Comparison of ENCODE assay signal across 10 cellular contexts in the genomic region with DNA sequence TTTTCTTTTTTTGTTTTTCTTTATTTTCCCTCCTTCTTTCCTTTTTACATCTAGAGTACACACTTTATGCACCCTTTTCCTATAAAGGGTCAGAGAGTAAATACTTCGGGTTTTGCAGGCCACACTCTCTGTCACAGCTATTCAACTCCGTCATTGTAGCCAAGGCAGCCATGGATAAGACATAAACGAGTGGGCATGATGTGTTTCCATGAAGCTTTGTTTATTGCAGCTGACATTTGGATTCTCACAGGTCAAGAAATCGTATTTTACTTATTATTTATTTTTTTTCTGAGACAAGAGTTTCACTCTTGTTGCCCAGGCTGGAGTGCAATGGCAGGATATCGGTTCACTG. TPM values are rescaled to one million over a fixed set of nuclear protein-coding genes. Genes with fewer than 3 reads are reported as not detected.
A peak's percentile ranks its signal among the peaks of the same experiment; 100 is the strongest.
DNase-seq lines count a peak whose midpoint lies in the region; ATAC-seq lines count a peak whose summit lies in the region.
"Had no signal": no experiment of that assay in that cellular context is flagged by ENCODE, and none has a peak within 500 bp of the region (broad histone marks: within the 10 kb centered on the region; RNA-seq: fewer than 3 reads in every experiment).

No MANE protein-coding gene starts in this region.

- H3K27ac ChIP-seq in subcutaneous abdominal adipose tissue (ENCODE audit: low read depth, low read length): no peak overlapping the region

- no peaks in the 10 kb centered on the region for H3K36me3 ChIP-seq in subcutaneous abdominal adipose tissue (ENCODE audit: control insufficient read depth in 5 of 5, insufficient read depth in 5 of 5, low read length in 5 of 5)

- no peak overlapping the region for H3K27ac Mint-ChIP-seq in T-helper 17 cell

- no peaks in the 10 kb centered on the region for H3K9me3 ChIP-seq in T-helper 17 cell (ENCODE audit: control insufficient read depth, low read length, poor library complexity, severe bottlenecking)
- H3K9me3 ChIP-seq in subcutaneous abdominal adipose tissue (ENCODE audit: control insufficient read depth in 5 of 5, low read length in 5 of 5): no peaks in the 10 kb centered on the region

- H3K4me1 ChIP-seq in subcutaneous abdominal adipose tissue (ENCODE audit: control insufficient read depth in 5 of 5, insufficient read depth in 5 of 5, low read length in 5 of 5): peaks cover 0 to 11% (median 10%) of the 10 kb centered on the region in 5 donors

- H3K9me3 Mint-ChIP-seq in activated T-cell treated with anti-CD3 and anti-CD28 coated beads, Interleukin-2, amount 50 U/mL, for 4 hours: peaks cover 5% of the 10 kb centered on the region

- no peaks in the 10 kb centered on the region for H3K27me3 ChIP-seq in subcutaneous abdominal adipose tissue (ENCODE audit: control insufficient read depth in 5 of 5, insufficient read depth in 4 of 5, low read length in 5 of 5)

- H3K4me1 Mint-ChIP-seq in activated T-cell treated with anti-CD3 and anti-CD28 coated beads, Interleukin-2, amount 50 U/mL, for 4 hours (ENCODE audit: low read depth): peaks cover 3% of the 10 kb centered on the region
- peaks cover 5% of the 10 kb centered on the region for H3K4me1 Mint-ChIP-seq in T-helper 17 cell

- no peak for ATAC-seq in activated T-cell treated with anti-CD3 and anti-CD28 coated beads, Interleukin-2, amount 50 U/mL, for 4 hours
- ATAC-seq in T-helper 17 cell (no peak), HG02571 (IDR thresholded peaks at IDR 0.05; ENCODE audit: unreplicated experiment) (no peak), HG03521 (IDR thresholded peaks at IDR 0.05; ENCODE audit: unreplicated experiment) (no peak)

- H3K27me3 Mint-ChIP-seq in activated T-cell treated with anti-CD3 and anti-CD28 coated beads, Interleukin-2, amount 50 U/mL, for 4 hours (ENCODE audit: low read depth): peaks cover 29% of the 10 kb centered on the region
- H3K27me3 Mint-ChIP-seq in T-helper 17 cell: peaks cover 37% of the 10 kb centered on the region

- H3K4me3 ChIP-seq in subcutaneous abdominal adipose tissue (ENCODE audit: low read depth in 1 of 5, low read length in 5 of 5): peak overlapping the region in 3 of 5 donors; percentile 62 to 74 (median 67)

- no peaks in the 10 kb centered on the region for H3K36me3 Mint-ChIP-seq in activated T-cell treated with anti-CD3 and anti-CD28 coated beads, Interleukin-2, amount 50 U/mL, for 4 hours (ENCODE audit: insufficient read depth)
- peaks cover 4% of the 10 kb centered on the region for H3K36me3 Mint-ChIP-seq in T-helper 17 cell (ENCODE audit: low read depth)

- H3K9ac ChIP-seq in subcutaneous abdominal adipose tissue (ENCODE audit: low read length in 5 of 5): peak overlapping the region in 3 of 5 donors; percentile 26 to 79 (median 66)

- DNase-seq in activated T-cell treated with anti-CD3 and anti-CD28 coated beads, Interleukin-2, amount 50 U/mL, for 4 hours: no peak
- DNase-seq in activated T-cell treated with anti-CD3 and anti-CD28 coated beads, Interleukin-2, amount 50 U/mL, for 48 hours: no peak
- DNase-seq in T-helper 17 cell (no peak), left kidney (ENCODE audit: low read depth, low spot score) (peak; percentile 52), RKO (ENCODE audit: low spot score) (no peak)
- DNase-seq: NCI-H1436 treated with DMSO at 0.1 percent for 48 hours; NK-92 treated with Interleukin-12 subunit alpha and Interleukin-12 subunit beta, amount 100 ng/mL, for 24 hours had no signal

- peak overlapping the region; percentile 51 for H3K4me3 Mint-ChIP-seq in activated T-cell treated with anti-CD3 and anti-CD28 coated beads, Interleukin-2, amount 50 U/mL, for 4 hours
- peak overlapping the region; percentile 69 for H3K4me3 Mint-ChIP-seq in T-helper 17 cell

RNA-seq across cellular contexts. Expression of a gene that starts 40.4 kb away (rescaled TPM):
- not detected for total RNA-seq in activated T-cell treated with anti-CD3 and anti-CD28 coated beads, Interleukin-2, amount 50 U/mL, for 4 hours
- not detected for total RNA-seq in T-helper 17 cell
